ENCODE assay signal across 15 cellular contexts in genomic region chr2:15666776-15667578, GRCh38.
"Had no signal": no experiment of that assay in that cellular context is flagged by ENCODE, and none has a peak within 500 bp of the region (broad histone marks: within the 10 kb centered on the region; RNA-seq: fewer than 3 reads in every experiment).

No MANE protein-coding gene starts in this region.

- H3K36me3 ChIP-seq: ascending aorta, colonic mucosa, gastrocnemius medialis, lower lobe of right lung, vagina had no signal

- DNase-seq: activated CD4-positive, alpha-beta memory T cell treated with anti-CD3 and anti-CD28 coated beads for 36 hours; activated CD4-positive, alpha-beta T cell treated with anti-CD3 and anti-CD28 coated beads for 1 hour; activated naive CD8-positive, alpha-beta T cell treated with anti-CD3 and anti-CD28 coated beads, Interleukin-2, amount 10 ng/mL, durations not matched to agents 7 days and 5 days; activated T-cell treated with anti-CD3 and anti-CD28 coated beads, Interleukin-2, amount 50 U/mL, for 48 hours; caudate nucleus; colonic mucosa; gastrocnemius medialis; lower lobe of right lung; mucosa of descending colon; stimulated activated CD4-positive, alpha-beta T cell treated with anti-CD3 and anti-CD28 coated beads, Interleukin-4, amount 100 ng/mL, for 4 hours; T-cell; T1000 had no signal

- H3K9me3 ChIP-seq: ascending aorta, colonic mucosa, gastrocnemius medialis, lower lobe of right lung, mucosa of descending colon, vagina had no signal

- H3K4me3 Mint-ChIP-seq: activated CD4-positive, alpha-beta memory T cell treated with anti-CD3 and anti-CD28 coated beads for 36 hours; activated naive CD8-positive, alpha-beta T cell treated with anti-CD3 and anti-CD28 coated beads, Interleukin-2, amount 10 ng/mL, durations not matched to agents 7 days and 5 days; natural killer cell treated with Interleukin-12 subunit alpha and Interleukin-12 subunit beta and Interleukin-15 and Interleukin-18, amount 100 ng/mL, for 72 hours; T-cell had no signal

- H3K4me1 ChIP-seq: ascending aorta, colonic mucosa, gastrocnemius medialis, lower lobe of right lung, vagina had no signal

- H3K4me3 ChIP-seq: ascending aorta, colonic mucosa, gastrocnemius medialis, lower lobe of right lung, mucosa of descending colon, vagina had no signal

- H3K9me3 Mint-ChIP-seq: activated CD4-positive, alpha-beta memory T cell treated with anti-CD3 and anti-CD28 coated beads for 36 hours; activated naive CD8-positive, alpha-beta T cell treated with anti-CD3 and anti-CD28 coated beads, Interleukin-2, amount 10 ng/mL, durations not matched to agents 7 days and 5 days; natural killer cell treated with Interleukin-12 subunit alpha and Interleukin-12 subunit beta and Interleukin-15 and Interleukin-18, amount 100 ng/mL, for 72 hours had no signal

- H3K27me3 Mint-ChIP-seq: activated naive CD8-positive, alpha-beta T cell treated with anti-CD3 and anti-CD28 coated beads, Interleukin-2, amount 10 ng/mL, durations not matched to agents 7 days and 5 days had no signal

- H3K27ac Mint-ChIP-seq: activated CD4-positive, alpha-beta memory T cell treated with anti-CD3 and anti-CD28 coated beads for 36 hours; activated naive CD8-positive, alpha-beta T cell treated with anti-CD3 and anti-CD28 coated beads, Interleukin-2, amount 10 ng/mL, durations not matched to agents 7 days and 5 days; natural killer cell treated with Interleukin-12 subunit alpha and Interleukin-12 subunit beta and Interleukin-15 and Interleukin-18, amount 100 ng/mL, for 72 hours; T-cell had no signal

- H3K27me3 ChIP-seq: ascending aorta, colonic mucosa, gastrocnemius medialis, vagina had no signal

- H3K27ac ChIP-seq: ascending aorta, colonic mucosa, gastrocnemius medialis, lower lobe of right lung, vagina had no signal

- H3K36me3 Mint-ChIP-seq: activated CD4-positive, alpha-beta memory T cell treated with anti-CD3 and anti-CD28 coated beads for 36 hours; activated naive CD8-positive, alpha-beta T cell treated with anti-CD3 and anti-CD28 coated beads, Interleukin-2, amount 10 ng/mL, durations not matched to agents 7 days and 5 days; natural killer cell treated with Interleukin-12 subunit alpha and Interleukin-12 subunit beta and Interleukin-15 and Interleukin-18, amount 100 ng/mL, for 72 hours; T-cell had no signal

- ATAC-seq: gastrocnemius medialis; lower lobe of right lung; mucosa of descending colon; natural killer cell treated with Interleukin-12 subunit alpha and Interleukin-12 subunit beta and Interleukin-15 and Interleukin-18, amount 100 ng/mL, for 72 hours; T-cell had no signal

- H3K4me1 Mint-ChIP-seq: activated naive CD8-positive, alpha-beta T cell treated with anti-CD3 and anti-CD28 coated beads, Interleukin-2, amount 10 ng/mL, durations not matched to agents 7 days and 5 days; T-cell had no signal
